In the genomic region with DNA sequence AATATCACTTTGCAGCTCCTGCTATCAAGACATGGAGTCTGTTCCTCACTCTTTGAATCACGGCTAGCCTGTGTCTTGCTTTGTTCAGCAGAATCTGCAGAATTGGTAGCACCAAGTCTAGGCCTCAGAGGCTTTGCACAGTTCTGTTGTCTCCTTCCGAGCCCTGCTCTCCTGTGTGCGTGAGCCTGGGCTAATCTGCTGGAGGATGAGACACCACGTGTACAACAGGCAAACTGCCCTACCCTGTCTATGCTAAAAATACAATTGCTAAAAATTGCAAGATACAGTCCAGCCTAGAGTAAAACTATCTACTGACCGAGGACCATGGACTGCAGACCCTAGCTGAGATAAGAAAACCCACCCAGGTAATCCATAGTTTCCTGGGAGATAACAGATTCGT, we compare ENCODE assay signal across 32 cellular contexts.
"Had no signal": no experiment of that assay in that cellular context is flagged by ENCODE, and none has a peak within 500 bp of the region (broad histone marks: within the 10 kb centered on the region; RNA-seq: fewer than 3 reads in every experiment).

No MANE protein-coding gene starts in this region.

- H3K4me3 ChIP-seq: K562, Peyer's patch had no signal

- H3K36me3 Mint-ChIP-seq: activated CD4-positive, alpha-beta memory T cell treated with anti-CD3 and anti-CD28 coated beads for 36 hours; activated naive CD4-positive, alpha-beta T cell treated with anti-CD3 and anti-CD28 coated beads, Interleukin-2, amount 10 ng/mL, durations not matched to agents 7 days and 5 days; activated naive CD8-positive, alpha-beta T cell had no signal

- H3K27ac Mint-ChIP-seq: activated B cell treated with CpG ODN at 0.5 μM for 24 hours; activated CD4-positive, alpha-beta memory T cell treated with anti-CD3 and anti-CD28 coated beads for 36 hours; activated naive CD4-positive, alpha-beta T cell treated with anti-CD3 and anti-CD28 coated beads, Interleukin-2, amount 10 ng/mL, durations not matched to agents 7 days and 5 days; activated naive CD8-positive, alpha-beta T cell; activated naive CD8-positive, alpha-beta T cell treated with anti-CD3 and anti-CD28 coated beads, Interleukin-2, amount 50 U/mL, for 24 hours had no signal

- ATAC-seq: activated naive CD8-positive, alpha-beta T cell treated with anti-CD3 and anti-CD28 coated beads, Interleukin-2, amount 50 U/mL, for 24 hours; K562; PC-3 had no signal

- H3K9me3 Mint-ChIP-seq: activated B cell treated with CpG ODN at 0.5 μM for 24 hours; activated CD4-positive, alpha-beta memory T cell treated with anti-CD3 and anti-CD28 coated beads for 36 hours; activated naive CD4-positive, alpha-beta T cell treated with anti-CD3 and anti-CD28 coated beads, Interleukin-2, amount 10 ng/mL, durations not matched to agents 7 days and 5 days; activated naive CD8-positive, alpha-beta T cell treated with anti-CD3 and anti-CD28 coated beads, Interleukin-2, amount 50 U/mL, for 24 hours had no signal

- H3K27ac ChIP-seq: brain microvascular endothelial cell, Peyer's patch, VCaP had no signal

- H3K27me3 ChIP-seq: brain microvascular endothelial cell, Peyer's patch had no signal

- H3K9me3 ChIP-seq: Peyer's patch had no signal

- H3K4me1 Mint-ChIP-seq: activated naive CD4-positive, alpha-beta T cell treated with anti-CD3 and anti-CD28 coated beads, Interleukin-2, amount 10 ng/mL, durations not matched to agents 7 days and 5 days; activated naive CD8-positive, alpha-beta T cell treated with anti-CD3 and anti-CD28 coated beads, Interleukin-2, amount 50 U/mL, for 24 hours had no signal

- H3K4me1 ChIP-seq: Peyer's patch had no signal

- H3K36me3 ChIP-seq: brain microvascular endothelial cell, Peyer's patch had no signal

- DNase-seq: activated B cell treated with CpG ODN at 0.5 μM for 24 hours; activated CD4-positive, alpha-beta memory T cell treated with anti-CD3 and anti-CD28 coated beads for 36 hours; activated CD4-positive, alpha-beta T cell treated with anti-CD3 and anti-CD28 coated beads for 4 hours; activated CD4-positive, alpha-beta T cell treated with anti-CD3 and anti-CD28 coated beads, Interleukin-2, amount 50 U/mL, for 1 hour; activated CD4-positive, CD25-positive, alpha-beta regulatory T cell treated with anti-CD3 and anti-CD28 coated beads, Interleukin-2, amount 50 U/mL, for 72 hours; activated CD8-positive, alpha-beta memory T cell treated with anti-CD3 and anti-CD28 coated beads, Interleukin-2, amount 50 U/mL, for 48 hours; activated effector memory CD4-positive, alpha-beta T cell treated with Interleukin-2 at 50 U/mL for 16 hours; activated naive CD4-positive, alpha-beta T cell treated with anti-CD3 and anti-CD28 coated beads, Interleukin-2, amount 10 ng/mL, durations not matched to agents 7 days and 5 days; activated naive CD8-positive, alpha-beta T cell treated with anti-CD3 and anti-CD28 coated beads, Interleukin-2, amount 50 U/mL, for 24 hours; activated T-cell treated with anti-CD3 and anti-CD28 coated beads, Interleukin-2, amount 50 U/mL, for 48 hours; anterior cingulate cortex; brain microvascular endothelial cell; NCI-H1105; NCI-H1417 treated with DMSO at 0.1 percent for 48 hours; NCI-H1930; NCI-H2081 treated with DMSO at 0.1 percent for 48 hours; NCI-H226; NCI-H446 treated with DMSO at 0.1 percent for 48 hours; NCI-H524; NCI-H69; NCI-H82; NK-92 treated with Interleukin-12 subunit alpha and Interleukin-12 subunit beta, amount 100 ng/mL, for 24 hours; PC-3; Peyer's patch; RPMI8226; SW 1271; T-helper 1 cell; T-helper 2 cell; T-helper 9 cell had no signal

- H3K4me3 Mint-ChIP-seq: activated B cell treated with CpG ODN at 0.5 μM for 24 hours; activated CD4-positive, alpha-beta memory T cell treated with anti-CD3 and anti-CD28 coated beads for 36 hours; activated naive CD4-positive, alpha-beta T cell treated with anti-CD3 and anti-CD28 coated beads, Interleukin-2, amount 10 ng/mL, durations not matched to agents 7 days and 5 days; activated naive CD8-positive, alpha-beta T cell; activated naive CD8-positive, alpha-beta T cell treated with anti-CD3 and anti-CD28 coated beads, Interleukin-2, amount 50 U/mL, for 24 hours had no signal
